Comparison of ENCODE assay signal across 8 cellular contexts in the genomic region with DNA sequence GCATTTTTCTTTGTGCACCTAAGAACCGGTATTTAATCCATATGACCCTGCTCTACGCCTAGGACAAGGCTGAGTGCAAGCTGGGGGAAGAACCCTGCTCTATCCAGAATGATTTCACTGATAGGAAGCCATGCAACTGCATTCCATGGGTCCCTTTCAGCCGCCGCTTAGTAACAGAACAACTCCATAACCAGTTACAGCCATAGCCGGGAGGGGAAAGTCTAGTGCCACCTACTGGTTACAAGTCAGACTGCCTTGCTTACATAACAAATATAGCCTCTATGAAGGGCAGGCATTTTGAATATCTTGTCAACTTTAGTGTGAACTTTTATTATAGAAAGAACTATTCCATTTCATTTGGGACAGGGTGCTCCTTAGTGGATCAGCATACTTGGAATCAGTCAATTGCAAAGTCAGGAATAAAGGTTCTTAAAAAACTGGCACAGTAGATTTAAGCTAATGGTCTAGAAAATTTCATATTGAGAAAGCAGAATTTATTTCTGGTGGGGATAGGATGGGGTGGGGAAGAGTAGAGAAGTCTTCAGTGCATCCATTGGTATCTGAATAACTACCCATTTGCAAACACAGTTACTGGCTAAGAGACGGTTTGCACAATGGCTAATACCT.
DNase-seq lines count a peak whose midpoint lies in the region; ATAC-seq lines count a peak whose summit lies in the region.

No MANE protein-coding gene starts in this region.

- peak; percentile 42 for DNase-seq in EL
- DNase-seq in RPMI7951 (ENCODE audit: low read depth), result peak; percentile 12
- DNase-seq in amniotic epithelial cell (ENCODE audit: low read depth), result peak; percentile 48
- DNase-seq in iPS DF 19.7 (ENCODE audit: low read depth, low spot score), result peak; percentile 56
- DNase-seq in stimulated activated CD4-positive, alpha-beta T cell treated with anti-CD3 and anti-CD28 coated beads, Interleukin-12 subunit alpha, Interleukin-12 subunit beta, amount 100 ng/mL, for 48 hours (ENCODE audit: low read depth in 2 of 3, low spot score in 1 of 3), result peak; percentile 10 to 23 (median 19)
- DNase-seq in cerebellar nuclear complex (lab: John Stamatoyannopoulos, UW), result no peak

- ATAC-seq in GM19397 (IDR thresholded peaks at IDR 0.05; ENCODE audit: unreplicated experiment), result peak; percentile 91
- peak; percentile 90 for ATAC-seq in HG03378 (IDR thresholded peaks at IDR 0.05; ENCODE audit: unreplicated experiment)

Comparison
In these comparisons a context has a peak if more than half of its experiments do, and no peak if none do; other contexts are left out.
1. DNase-seq: peak in EL (single experiment), RPMI7951 (single experiment), amniotic epithelial cell (single experiment), iPS DF 19.7 (single experiment) and stimulated activated CD4-positive, alpha-beta T cell treated with anti-CD3 and anti-CD28 coated beads, Interleukin-12 subunit alpha, Interleukin-12 subunit beta, amount 100 ng/mL, for 48 hours (3 of 3); none in cerebellar nuclear complex (0 of 2).